Comparison of ENCODE assay signal across 8 cellular contexts in genomic region chr5:72106922-72107873, GRCh38. TPM values are rescaled to one million over a fixed set of nuclear protein-coding genes. Genes with fewer than 3 reads are reported as not detected.
DNase-seq lines count a peak whose midpoint lies in the region; ATAC-seq and TF ChIP-seq lines count a peak whose summit lies in the region.

Gene MAP1B, plus strand, starts transcription at chr5:72107475. Its CDS starts 57 bp downstream, at chr5:72107532.

- peak; percentile 37 for ATAC-seq in HG03354 (IDR thresholded peaks at IDR 0.05; ENCODE audit: poor library complexity, severe bottlenecking, unreplicated experiment)
- ATAC-seq in CD4-positive, alpha-beta T cell (ENCODE audit: poor library complexity): no peak
- ATAC-seq in HG02759 (IDR thresholded peaks at IDR 0.05; ENCODE audit: unreplicated experiment): no peak

- no peak within 1 kb of the TSS for H3K27ac Mint-ChIP-seq in CD4-positive, alpha-beta T cell

- peak within 1 kb of the TSS; percentile 98 for H3K4me3 ChIP-seq in NT2/D1 (ENCODE audit: insufficient read length, low read depth)
- peak within 1 kb of the TSS; percentile 47 for H3K4me3 ChIP-seq in colonic mucosa
- H3K4me3 ChIP-seq in skeletal muscle satellite cell (ENCODE audit: low read length): peak within 1 kb of the TSS; percentile 97

- DNase-seq in D341Med (ENCODE audit: low spot score): peak; percentile 93
- peak; percentile 84 for DNase-seq in NT2/D1 (ENCODE audit: low read depth, low spot score)
- peak; percentile 19 for DNase-seq in colonic mucosa
- peak; percentile 95 for DNase-seq in islet precursor cell
- no peak for DNase-seq in CD4-positive, alpha-beta T cell

- no peaks in the 10 kb centered on the region for H3K9me3 Mint-ChIP-seq in CD4-positive, alpha-beta T cell

- peaks cover 9% of the 10 kb centered on the region for H3K4me1 Mint-ChIP-seq in CD4-positive, alpha-beta T cell (ENCODE audit: low read depth)

- CTCF ChIA-PET in CD4-positive, alpha-beta T cell (lab: Charles Lee): no interaction called here

- H3K4me3 Mint-ChIP-seq in CD4-positive, alpha-beta T cell: no peak within 1 kb of the TSS

- H3K4me2 ChIP-seq in skeletal muscle satellite cell (ENCODE audit: low read length): peak within 1 kb of the TSS; percentile 93

- H3K27me3 ChIP-seq in NT2/D1 (ENCODE audit: insufficient read depth, insufficient read length) (no peaks in the 10 kb centered on the region), colonic mucosa (peaks cover 27% of the 10 kb centered on the region), skeletal muscle satellite cell (ENCODE audit: control insufficient read depth, insufficient read depth, low read length) (no peaks in the 10 kb centered on the region)
- peaks cover 52% of the 10 kb centered on the region for H3K27me3 ChIP-seq in CD4-positive, alpha-beta T cell (ENCODE audit: control insufficient read depth, insufficient read depth, low read length)

- H3K36me3 ChIP-seq in NT2/D1 (ENCODE audit: insufficient read depth, insufficient read length, low read length) (peaks cover 21% of the 10 kb centered on the region), colonic mucosa (no peaks in the 10 kb centered on the region), skeletal muscle satellite cell (ENCODE audit: insufficient read depth, low read length) (peaks cover 9% of the 10 kb centered on the region)

- POLR2A ChIA-PET in CD4-positive, alpha-beta T cell (lab: Charles Lee): no interaction called here

- TF ChIP-seq CTCF in colonic mucosa (IDR thresholded peaks at IDR 0.05): no peak
- no peak for TF ChIP-seq CTCF in CD4-positive, alpha-beta T cell (IDR thresholded peaks at IDR 0.05)

- H3K9ac ChIP-seq in NT2/D1 (ENCODE audit: insufficient read length, low read depth) (peak within 1 kb of the TSS; percentile 99), colonic mucosa (ENCODE audit: low read depth in 2 of 2, low read length in 2 of 2) (peak within 1 kb of the TSS; percentile 56 to 61), skeletal muscle satellite cell (ENCODE audit: low read depth, low read length) (peak within 1 kb of the TSS; percentile 89)

- no peaks in the 10 kb centered on the region for H3K36me3 Mint-ChIP-seq in CD4-positive, alpha-beta T cell (ENCODE audit: low read depth)

- intact Hi-C loops in colonic mucosa (cut with DNase I): no loop called here
- intact Hi-C loops in CD4-positive, alpha-beta T cell (cut with DNase I, micrococcal nuclease): no loop called here

- H3K9me3 ChIP-seq in NT2/D1 (ENCODE audit: insufficient read depth, low read length): no peaks in the 10 kb centered on the region
- H3K9me3 ChIP-seq in colonic mucosa: no peaks in the 10 kb centered on the region
- H3K9me3 ChIP-seq in skeletal muscle satellite cell (replicated peaks; ENCODE audit: low read length): no peaks in the 10 kb centered on the region
- H3K9me3 ChIP-seq in CD4-positive, alpha-beta T cell (ENCODE audit: control insufficient read depth, low read length): no peaks in the 10 kb centered on the region

- H3K27ac ChIP-seq in colonic mucosa: peak within 1 kb of the TSS; percentile 33
- no peak within 1 kb of the TSS for H3K27ac ChIP-seq in CD4-positive, alpha-beta T cell (ENCODE audit: low read depth, low read length)

- H3K27me3 Mint-ChIP-seq in CD4-positive, alpha-beta T cell: peaks cover 67% of the 10 kb centered on the region

- peaks cover 3% of the 10 kb centered on the region for H3K4me1 ChIP-seq in NT2/D1 (ENCODE audit: insufficient read depth, insufficient read length)
- no peaks in the 10 kb centered on the region for H3K4me1 ChIP-seq in colonic mucosa
- peaks cover 21% of the 10 kb centered on the region for H3K4me1 ChIP-seq in skeletal muscle satellite cell (ENCODE audit: control insufficient read depth, insufficient read depth, low read length)

RNA-seq across cellular contexts. Expression of gene MAP1B, which starts in this region (rescaled TPM):
- total RNA-seq in colonic mucosa: 10 to 100 TPM in 1 of 2 donors, 1 to 10 TPM in 1; 6.1 to 16.2 TPM
- 197 and 223 TPM in 2 replicates for total RNA-seq in skeletal muscle satellite cell (2012; rRNA removed)
- total RNA-seq in CD4-positive, alpha-beta T cell: under 1 TPM; 0.03 to 0.06 TPM

Comparison
In these comparisons a context has a peak if more than half of its experiments do, and no peak if none do; other contexts are left out.
1. RNA of gene MAP1B (total RNA-seq): 6.1 to 16.2 TPM in colonic mucosa; 0.03 to 0.06 TPM in CD4-positive, alpha-beta T cell; every median in the first group is over 4 times any median in the second.
2. DNase-seq: peak in D341Med (single experiment), NT2/D1 (single experiment), colonic mucosa (single experiment) and islet precursor cell (single experiment); none in CD4-positive, alpha-beta T cell (0 of 10).
3. H3K4me3 ChIP-seq: peak in every context shown above with its lines; median percentile 98 in NT2/D1; 97 in skeletal muscle satellite cell; 47 in colonic mucosa.
4. Peak in every context shown above with its lines, with median percentiles within 50 percentile points of each other: H3K9ac ChIP-seq.